1 cellular context compared by ENCODE assay signal in the genomic region with DNA sequence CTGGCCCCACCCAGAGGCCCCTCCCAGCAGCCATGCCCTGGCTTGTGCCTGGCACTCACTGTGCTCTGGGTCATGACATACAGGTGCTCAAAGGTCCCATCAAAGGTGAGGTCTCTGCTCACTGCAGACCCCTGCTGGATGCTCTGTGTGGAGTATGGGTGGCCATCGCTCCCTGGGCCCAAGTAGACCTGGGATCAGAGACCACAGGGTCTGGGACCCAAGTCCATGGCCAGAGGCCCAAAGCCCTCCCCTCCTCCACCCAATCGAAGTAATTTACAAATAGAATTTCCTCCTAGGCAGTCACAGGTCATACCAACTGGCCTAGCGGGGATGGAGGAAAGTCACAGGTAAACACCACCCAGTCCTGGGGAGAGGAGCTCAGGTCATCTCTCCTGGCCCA.
TF ChIP-seq lines count a peak whose summit lies in the region.

No MANE protein-coding gene starts in this region.

TF ChIP-seq in WTC11, 78 proteins besides CTCF, POLR2A, EP300 and RAD21:
- TF ChIP-seq ZNF396 (CRISPR knock-in tag; IDR thresholded peaks at IDR 0.05; ENCODE audit: borderline replicate concordance) (no peak), E2F4 (CRISPR knock-in tag; IDR thresholded peaks at IDR 0.05; ENCODE audit: borderline replicate concordance, low read depth) (no peak), TCF7 (CRISPR knock-in tag; IDR thresholded peaks at IDR 0.05; ENCODE audit: low read depth) (no peak), E2F1 (CRISPR knock-in tag; IDR thresholded peaks at IDR 0.05) (no peak)
